Comparison of ENCODE assay signal across 8 cellular contexts in the genomic region with DNA sequence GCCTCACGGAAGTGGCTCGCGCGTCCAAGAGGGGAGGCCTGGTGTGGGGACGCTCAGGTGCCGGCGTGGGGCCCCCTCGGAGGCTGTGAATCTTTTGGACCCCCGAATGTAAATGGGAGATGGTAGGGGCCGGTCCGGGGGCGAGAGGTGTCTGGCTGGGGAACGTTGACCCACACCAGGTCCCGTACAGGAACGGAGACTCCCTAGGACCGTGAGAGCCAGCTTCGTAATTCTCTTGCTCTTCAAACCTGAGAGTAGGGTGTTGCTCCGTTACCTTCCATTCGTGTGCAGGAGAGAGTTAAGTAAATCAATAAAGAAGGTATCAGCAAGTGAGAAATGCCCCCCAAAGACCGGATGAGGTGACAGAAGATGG. TPM values are rescaled to one million over a fixed set of nuclear protein-coding genes. Genes with fewer than 3 reads are reported as not detected.
DNase-seq lines count a peak whose midpoint lies in the region; ATAC-seq lines count a peak whose summit lies in the region.

No MANE protein-coding gene starts in this region.

- H3K4me3 Mint-ChIP-seq in naive thymus-derived CD8-positive, alpha-beta T cell = peak overlapping the region; percentile 89 to 99 (median 96)

- H3K36me3 Mint-ChIP-seq in naive thymus-derived CD8-positive, alpha-beta T cell = peaks cover 0 to 10% (median 0%) of the 10 kb centered on the region in 3 donors

- peak; percentile 5 for ATAC-seq in GM19372 (IDR thresholded peaks at IDR 0.05; ENCODE audit: low read depth, unreplicated experiment)
- ATAC-seq in naive thymus-derived CD8-positive, alpha-beta T cell = peak; percentile 5 to 18
- ATAC-seq in HG03565 (IDR thresholded peaks at IDR 0.05; ENCODE audit: unreplicated experiment) = no peak

- no peaks in the 10 kb centered on the region for H3K9me3 ChIP-seq in ectodermal cell (ENCODE audit: control insufficient read depth, low read length)

- no peaks in the 10 kb centered on the region for H3K4me1 ChIP-seq in ectodermal cell (ENCODE audit: control insufficient read depth, insufficient read depth, low read length)

- 0% methylated on average over 20 of the region's 20 CpGs for WGBS in ectodermal cell, 2 experiments

- H3K4me1 Mint-ChIP-seq in naive thymus-derived CD8-positive, alpha-beta T cell = peaks cover 48 to 74% (median 69%) of the 10 kb centered on the region in 4 donors

- H3K27ac Mint-ChIP-seq in naive thymus-derived CD8-positive, alpha-beta T cell = peak overlapping the region; percentile 96 to 100 (median 98)

- H3K27me3 Mint-ChIP-seq in naive thymus-derived CD8-positive, alpha-beta T cell = no peaks in the 10 kb centered on the region

- H3K9me3 Mint-ChIP-seq in naive thymus-derived CD8-positive, alpha-beta T cell = no peaks in the 10 kb centered on the region

- POLR2A ChIA-PET in naive thymus-derived CD8-positive, alpha-beta T cell (lab: Charles Lee) = interaction anchor here (0.6 to 1.9 kb wide), 5 partner anchors 8 to 160 kb away, joined by 3 to 9 read pairs (median 4); no protein-coding TSS in a partner anchor

- peak overlapping the region; percentile 93 for H3K4me3 ChIP-seq in ectodermal cell (ENCODE audit: insufficient read depth, low read depth, low read length)

- peak overlapping the region; percentile 98 for H3K27ac ChIP-seq in ectodermal cell (ENCODE audit: insufficient read depth, low read depth, low read length, poor library complexity, severe bottlenecking)

- DNase-seq in NCI-H2227 treated with DMSO at 0.1 percent for 48 hours (lab: John Stamatoyannopoulos, UW) (peak; percentile 27), iPS-NIHi11 (ENCODE audit: low spot score) (no peak), epidermal melanocyte (ENCODE audit: insufficient read length, low spot score) (no peak), mucosa of gallbladder (ENCODE audit: low spot score) (no peak)
- peak in 2 of 10 donors; percentile 53 to 55 for DNase-seq in naive thymus-derived CD8-positive, alpha-beta T cell

- no peaks in the 10 kb centered on the region for H3K27me3 ChIP-seq in ectodermal cell (ENCODE audit: control insufficient read depth, insufficient read depth, low read length, poor library complexity, severe bottlenecking)

- H3K36me3 ChIP-seq in ectodermal cell (ENCODE audit: control insufficient read depth, insufficient read depth, low read length) = peaks cover 2% of the 10 kb centered on the region

RNA-seq across cellular contexts. Expression of a gene that starts 0.5 kb away (rescaled TPM):
- polyA plus RNA-seq in ectodermal cell (2013, experiment 1 of 4) = 32.2 TPM
- 35.8 TPM for polyA plus RNA-seq in ectodermal cell (2013, experiment 2 of 4)
- polyA plus RNA-seq in ectodermal cell (2013, experiment 3 of 4) = 31.3 TPM
- 36.0 TPM for polyA plus RNA-seq in ectodermal cell (2013, experiment 4 of 4)
- total RNA-seq in naive thymus-derived CD8-positive, alpha-beta T cell = 10 to 100 TPM; 22.2 to 23.7 TPM
- 10 to 100 TPM; 34.8 to 43.6 (median 41.4) TPM for polyA plus RNA-seq in naive thymus-derived CD8-positive, alpha-beta T cell
- total RNA-seq in mucosa of gallbladder = 28.6 TPM

RNA-seq across cellular contexts. Expression of a gene that starts 0.9 kb away (rescaled TPM):
- 10.8 TPM for polyA plus RNA-seq in ectodermal cell (2013, experiment 1 of 4)
- polyA plus RNA-seq in ectodermal cell (2013, experiment 2 of 4) = 16.1 TPM
- polyA plus RNA-seq in ectodermal cell (2013, experiment 3 of 4) = 5.9 TPM
- 6.6 TPM for polyA plus RNA-seq in ectodermal cell (2013, experiment 4 of 4)
- total RNA-seq in naive thymus-derived CD8-positive, alpha-beta T cell = 1 to 10 TPM; 4.2 to 6.2 TPM
- 1 to 10 TPM in 2 of 3 donors, under 1 TPM in 1; 0.47 to 1.1 (median 1.1) TPM for polyA plus RNA-seq in naive thymus-derived CD8-positive, alpha-beta T cell
- 22.2 TPM for total RNA-seq in mucosa of gallbladder
